Comparison of ENCODE assay signal across 28 cellular contexts in genomic region chr3:56932858-56933257, GRCh38.
"Had no signal": no experiment of that assay in that cellular context is flagged by ENCODE, and none has a peak within 500 bp of the region (broad histone marks: within the 10 kb centered on the region; RNA-seq: fewer than 3 reads in every experiment).

No MANE protein-coding gene starts in this region.

- DNase-seq: naive B cell; naive thymus-derived CD8-positive, alpha-beta T cell; nephron progenitor cell; nucleus accumbens; ovary; retina; right cardiac atrium; right lobe of liver; sigmoid colon; small intestine; stimulated activated CD4-positive, alpha-beta T cell treated with anti-CD3 and anti-CD28 coated beads, Interleukin-15, amount 100 ng/mL, for 24 hours; stimulated activated CD4-positive, alpha-beta T cell treated with anti-CD3 and anti-CD28 coated beads, Interleukin-2, amount 100 ng/mL, for 24 hours; stimulated activated CD4-positive, alpha-beta T cell treated with anti-CD3 and anti-CD28 coated beads, Interleukin-2, amount 100 ng/mL, for 48 hours; stimulated activated CD4-positive, alpha-beta T cell treated with anti-CD3 and anti-CD28 coated beads, Interleukin-4, amount 100 ng/mL, for 24 hours; stimulated activated naive B cell treated with anti-CD40 and anti-IgM and Interleukin-4, amounts not matched to agents 10 μg/mL and 1 μg/mL and 100 μg/mL, for 72 hours; stimulated activated naive CD8-positive, alpha-beta T cell treated with anti-CD3 and anti-CD28 coated beads, Interleukin-15, amount 100 ng/mL, for 72 hours; stimulated activated naive CD8-positive, alpha-beta T cell treated with anti-CD3 and anti-CD28 coated beads, Interleukin-15, Interleukin-2, amounts not matched to agents 100 U/mL and 50 U/mL, for 24 hours; substantia nigra; testis; tibial artery; transverse colon; upper lobe of right lung; uterus had no signal

- H3K27me3 ChIP-seq: neutrophil, ovary, right lobe of liver, sigmoid colon, suprapubic skin, testis, tibial artery, transverse colon, upper lobe of right lung, uterus had no signal

- H3K27ac ChIP-seq: neutrophil, ovary, prostate gland, right lobe of liver, sigmoid colon, suprapubic skin, testis, tibial artery, transverse colon, upper lobe of right lung had no signal

- H3K9me3 ChIP-seq: neutrophil, ovary, prostate gland, right lobe of liver, sigmoid colon, suprapubic skin, testis, tibial artery, transverse colon, upper lobe of right lung, uterus had no signal

- ATAC-seq: naive thymus-derived CD8-positive, alpha-beta T cell; natural killer cell treated with Interleukin-12 subunit alpha and Interleukin-12 subunit beta and Interleukin-15 and Interleukin-18, amount 100 ng/mL, for 72 hours; right cardiac atrium; right lobe of liver; stimulated activated effector memory CD8-positive, alpha-beta T cell treated with anti-CD3 and anti-CD28 coated beads, Interleukin-12 subunit alpha, Interleukin-12 subunit beta, amount 100 ng/mL, for 72 hours; stimulated activated naive B cell treated with anti-CD40 and anti-IgM and Interleukin-4, amounts not matched to agents 10 μg/mL and 1 μg/mL and 100 μg/mL, for 72 hours; stimulated activated naive CD8-positive, alpha-beta T cell treated with anti-CD3 and anti-CD28 coated beads, Interleukin-15, amount 100 ng/mL, for 72 hours; stimulated activated naive CD8-positive, alpha-beta T cell treated with anti-CD3 and anti-CD28 coated beads, Interleukin-15, Interleukin-2, amounts not matched to agents 100 U/mL and 50 U/mL, for 24 hours; upper lobe of right lung had no signal

- H3K36me3 ChIP-seq: neutrophil, ovary, prostate gland, right lobe of liver, sigmoid colon, suprapubic skin, tibial artery, transverse colon, upper lobe of right lung, uterus had no signal

- H3K4me1 ChIP-seq: prostate gland, right lobe of liver, upper lobe of right lung had no signal

- H3K4me3 ChIP-seq: ovary, prostate gland, right lobe of liver, sigmoid colon, suprapubic skin, testis, tibial artery, transverse colon, upper lobe of right lung, uterus had no signal
